ENCODE assay signal across 2 cellular contexts in genomic region chr13:38628554-38628953, GRCh38.
TF ChIP-seq lines count a peak whose summit lies in the region.

No MANE protein-coding gene starts in this region.

TF ChIP-seq in HepG2, 621 proteins besides CTCF, POLR2A, EP300 and RAD21 (continued from another document):
- TF ChIP-seq THAP9 (CRISPR knock-in tag; IDR thresholded peaks at IDR 0.05; ENCODE audit: borderline replicate concordance): no peak
- no peak for TF ChIP-seq ELK4 (CRISPR knock-in tag; IDR thresholded peaks at IDR 0.05; ENCODE audit: borderline replicate concordance)
- no peak for TF ChIP-seq ZNF501 (CRISPR knock-in tag; IDR thresholded peaks at IDR 0.05)
- TF ChIP-seq MAFK (conservative IDR thresholded peaks at IDR 0.05 in 1 of 2, IDR thresholded peaks at IDR 0.05 in 1 of 2; ENCODE audit: low read length in 2 of 2): peak; percentile 61 to 72
- peak; percentile 55; the same call in 1 of the 2 replicates for TF ChIP-seq MAFF (IDR thresholded peaks at IDR 0.05; ENCODE audit: low read depth, low read length)
- peak; percentile 75 for TF ChIP-seq NFE2L2 (IDR thresholded peaks at IDR 0.05; ENCODE audit: low read length)

TF ChIP-seq in WTC11, 78 proteins besides CTCF, POLR2A, EP300 and RAD21 (continued from another document):
- TF ChIP-seq FOXP4 (CRISPR knock-in tag; IDR thresholded peaks at IDR 0.05) (no peak), ZBTB21 (CRISPR knock-in tag; IDR thresholded peaks at IDR 0.05; ENCODE audit: borderline replicate concordance) (no peak), JAZF1 (CRISPR knock-in tag; IDR thresholded peaks at IDR 0.05) (no peak), ZNF396 (CRISPR knock-in tag; IDR thresholded peaks at IDR 0.05; ENCODE audit: borderline replicate concordance) (no peak), ZNF281 (CRISPR knock-in tag; IDR thresholded peaks at IDR 0.05) (no peak), ZBTB43 (CRISPR knock-in tag; IDR thresholded peaks at IDR 0.05) (no peak), ZNF263 (CRISPR knock-in tag; IDR thresholded peaks at IDR 0.05; ENCODE audit: low read depth) (no peak), NFE2L1 (CRISPR knock-in tag; IDR thresholded peaks at IDR 0.05) (no peak), NR2C2 (CRISPR knock-in tag; IDR thresholded peaks at IDR 0.05) (no peak), ZMAT4 (CRISPR knock-in tag; IDR thresholded peaks at IDR 0.05) (no peak), ERG (CRISPR knock-in tag; IDR thresholded peaks at IDR 0.05) (no peak), ATF3 (CRISPR knock-in tag; conservative IDR thresholded peaks at IDR 0.05) (no peak), AR (CRISPR knock-in tag; IDR thresholded peaks at IDR 0.05) (no peak)
TF ChIP-seq in WTC11: peak in this region for 0.
